18 cellular contexts compared by ENCODE assay signal in the genomic region with DNA sequence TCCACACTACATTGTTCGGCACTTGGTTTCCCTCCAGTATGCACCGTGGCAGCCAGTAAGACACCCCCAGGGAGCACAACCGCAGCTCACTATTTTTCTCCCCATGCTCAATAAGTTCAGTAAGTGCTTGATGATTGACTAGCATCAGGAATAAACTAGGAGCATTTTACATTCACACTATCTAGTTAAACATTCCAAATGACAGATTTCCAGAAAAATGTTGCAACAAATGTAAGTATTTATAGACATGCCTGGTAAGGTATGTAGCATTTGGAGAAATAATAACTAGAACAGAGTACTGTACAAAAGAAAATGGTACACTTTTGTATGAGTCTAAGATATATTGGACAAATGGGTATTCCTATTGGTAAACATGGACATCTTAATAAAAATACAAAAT.
DNase-seq lines count a peak whose midpoint lies in the region; ATAC-seq and TF ChIP-seq lines count a peak whose summit lies in the region.
"Had no signal": no experiment of that assay in that cellular context is flagged by ENCODE, and none has a peak within 500 bp of the region (broad histone marks: within the 10 kb centered on the region; RNA-seq: fewer than 3 reads in every experiment).

No MANE protein-coding gene starts in this region.

- no peaks in the 10 kb centered on the region for H3K9me3 ChIP-seq in CD4-positive, alpha-beta memory T cell (ENCODE audit: control insufficient read depth in 1 of 2, low read length in 2 of 2)
- H3K9me3 ChIP-seq in smooth muscle cell (replicated peaks; ENCODE audit: low read depth), result no peaks in the 10 kb centered on the region
- H3K9me3 ChIP-seq: left lung, SK-N-SH had no signal

- no peak overlapping the region for H3K27ac ChIP-seq in CD4-positive, alpha-beta memory T cell (ENCODE audit: low read depth, low read length)
- peak overlapping the region; percentile 56 for H3K27ac ChIP-seq in smooth muscle cell (ENCODE audit: low read depth)
- H3K27ac ChIP-seq: KMS-11 had no signal

- TF ChIP-seq CTCF in activated B cell treated with CpG ODN at 0.5 μM for 24 hours (IDR thresholded peaks at IDR 0.05) (no peak), smooth muscle cell (IDR thresholded peaks at IDR 0.05; ENCODE audit: borderline replicate concordance, insufficient read depth, poor library complexity, severe bottlenecking) (no peak)

- peaks cover 87% of the 10 kb centered on the region for H3K4me1 ChIP-seq in CD4-positive, alpha-beta memory T cell (ENCODE audit: insufficient read depth, low read length)
- peaks cover 49% of the 10 kb centered on the region for H3K4me1 ChIP-seq in smooth muscle cell (ENCODE audit: low read depth)

- peaks cover 100% of the 10 kb centered on the region for H4K20me1 ChIP-seq in smooth muscle cell (ENCODE audit: low read depth)

- no peak overlapping the region for H3K9ac ChIP-seq in smooth muscle cell (ENCODE audit: low read depth)
- H3K9ac ChIP-seq: KMS-11, SK-N-SH had no signal

- H3K9me3 Mint-ChIP-seq in CD4-positive, alpha-beta memory T cell, result no peaks in the 10 kb centered on the region
- H3K9me3 Mint-ChIP-seq in activated B cell treated with CpG ODN at 0.5 μM for 24 hours (no peaks in the 10 kb centered on the region), memory B cell (no peaks in the 10 kb centered on the region)
- H3K9me3 Mint-ChIP-seq: CD8-positive, alpha-beta memory T cell; type B pancreatic cell had no signal

- POLR2A ChIA-PET in CD4-positive, alpha-beta memory T cell (lab: Charles Lee; ENCODE audit: partially characterized antibody), result interaction anchor here (1.0 to 7.0 kb wide), 2 partner anchors 9 to 427 kb away, joined by 3 to 57 read pairs; no protein-coding TSS in a partner anchor
- POLR2A ChIA-PET in activated B cell treated with CpG ODN at 0.5 μM for 24 hours (lab: Charles Lee), result interaction anchor here (2.3 kb wide), 1 partner anchor 21 kb away, joined by 7 read pairs; no protein-coding TSS in a partner anchor

- no peaks in the 10 kb centered on the region for H3K27me3 ChIP-seq in CD4-positive, alpha-beta memory T cell (ENCODE audit: insufficient read depth, low read length)
- no peaks in the 10 kb centered on the region for H3K27me3 ChIP-seq in smooth muscle cell (ENCODE audit: low read depth)
- H3K27me3 ChIP-seq: left lung had no signal

- peaks cover 37 to 62% of the 10 kb centered on the region in 2 donors for H3K36me3 Mint-ChIP-seq in CD4-positive, alpha-beta memory T cell
- H3K36me3 Mint-ChIP-seq in activated B cell treated with CpG ODN at 0.5 μM for 24 hours (ENCODE audit: low read depth) (peaks cover 71% of the 10 kb centered on the region), memory B cell (peaks cover 21% of the 10 kb centered on the region)

- CTCF ChIA-PET in CD4-positive, alpha-beta memory T cell (lab: Charles Lee; ENCODE audit: partially characterized antibody), result interaction anchor here (1.1 to 5.0 kb wide), 3 partner anchors 11 to 316 kb away, joined by 6 to 88 read pairs (median 40); no protein-coding TSS in a partner anchor
- CTCF ChIA-PET in activated B cell treated with CpG ODN at 0.5 μM for 24 hours (lab: Charles Lee), result interaction anchor here (0.9 to 2.1 kb wide), 4 partner anchors 27 to 448 kb away, joined by 3 to 7 read pairs (median 4); no protein-coding TSS in a partner anchor

- H3K27ac Mint-ChIP-seq in CD4-positive, alpha-beta memory T cell, result peak overlapping the region in 5 of 7 donors; percentile 55 to 90 (median 74)
- H3K27ac Mint-ChIP-seq in activated B cell treated with CpG ODN at 0.5 μM for 24 hours (peak overlapping the region; percentile 32), memory B cell (peak overlapping the region; percentile 65)
- H3K27ac Mint-ChIP-seq: activated CD8-positive, alpha-beta memory T cell treated with anti-CD3 and anti-CD28 coated beads, Interleukin-2, amount 10 ng/mL, durations not matched to agents 7 days and 5 days; type B pancreatic cell had no signal

- ATAC-seq in activated B cell treated with CpG ODN at 0.5 μM for 24 hours (ENCODE audit: low read depth) (no peak), memory B cell (ENCODE audit: low read depth) (no peak)
- ATAC-seq: activated CD8-positive, alpha-beta memory T cell treated with anti-CD3 and anti-CD28 coated beads, Interleukin-2, amount 10 ng/mL, durations not matched to agents 7 days and 5 days; left lung had no signal

- H3F3A ChIP-seq in smooth muscle cell (ENCODE audit: low read depth), result no peaks in the 10 kb centered on the region

- H3K79me2 ChIP-seq in smooth muscle cell (ENCODE audit: low read depth), result peaks cover 94% of the 10 kb centered on the region

- H3K4me1 Mint-ChIP-seq in CD4-positive, alpha-beta memory T cell, result peaks cover 59 to 85% (median 72%) of the 10 kb centered on the region in 4 donors
- H3K4me1 Mint-ChIP-seq in activated B cell treated with CpG ODN at 0.5 μM for 24 hours (peaks cover 44% of the 10 kb centered on the region), memory B cell (peaks cover 28% of the 10 kb centered on the region)

- no peak overlapping the region for H3K4me2 ChIP-seq in smooth muscle cell
- H3K4me2 ChIP-seq: KMS-11, SK-N-SH had no signal

- H3K27me3 Mint-ChIP-seq in CD4-positive, alpha-beta memory T cell, result no peaks in the 10 kb centered on the region
- H3K27me3 Mint-ChIP-seq in activated B cell treated with CpG ODN at 0.5 μM for 24 hours (no peaks in the 10 kb centered on the region), memory B cell (no peaks in the 10 kb centered on the region)
- H3K27me3 Mint-ChIP-seq: activated CD8-positive, alpha-beta memory T cell treated with anti-CD3 and anti-CD28 coated beads, Interleukin-2, amount 10 ng/mL, durations not matched to agents 7 days and 5 days; CD8-positive, alpha-beta memory T cell; type B pancreatic cell had no signal

- intact Hi-C loops in CD4-positive, alpha-beta memory T cell (cut with micrococcal nuclease), result no loop called here
- intact Hi-C loops in activated B cell treated with CpG ODN at 0.5 μM for 24 hours (cut with micrococcal nuclease), result no loop called here

- 96% methylated on average over 3 of the region's 3 CpGs for WGBS in smooth muscle cell (ENCODE audit: low lambda C conversion rate)

- no peak overlapping the region for H2AFZ ChIP-seq in smooth muscle cell (ENCODE audit: low read depth)

- no peak for DNase-seq in CD4-positive, alpha-beta memory T cell
- DNase-seq in activated B cell treated with CpG ODN at 0.5 μM for 24 hours (no peak), memory B cell (ENCODE audit: low spot score in 2 of 2) (no peak), smooth muscle cell (lab: John Stamatoyannopoulos, UW; ENCODE audit: unreplicated experiment) (no peak), NCI-H82 (lab: John Stamatoyannopoulos, UW) (no peak), iPS-NIHi7 (ENCODE audit: extremely low spot score) (no peak), GOT3 (lab: John Stamatoyannopoulos, UW) (no peak)
- DNase-seq: activated CD8-positive, alpha-beta memory T cell treated with anti-CD3 and anti-CD28 coated beads, Interleukin-2, amount 10 ng/mL, durations not matched to agents 7 days and 5 days; CD8-positive, alpha-beta memory T cell; central memory CD4-positive, alpha-beta T cell; hippocampal formation; left lung; NCI-H446; OCI-M1; SK-N-SH; stimulated activated CD4-positive, alpha-beta T cell treated with anti-CD3 and anti-CD28 coated beads, Interleukin-15, amount 100 ng/mL, for 24 hours had no signal

- peak overlapping the region in 5 of 8 donors; percentile 18 to 66 (median 43) for H3K4me3 Mint-ChIP-seq in CD4-positive, alpha-beta memory T cell
- H3K4me3 Mint-ChIP-seq in activated B cell treated with CpG ODN at 0.5 μM for 24 hours (no peak overlapping the region), memory B cell (no peak overlapping the region)
- H3K4me3 Mint-ChIP-seq: activated CD8-positive, alpha-beta memory T cell treated with anti-CD3 and anti-CD28 coated beads, Interleukin-2, amount 10 ng/mL, durations not matched to agents 7 days and 5 days; CD8-positive, alpha-beta memory T cell; type B pancreatic cell had no signal

- H3K36me3 ChIP-seq in CD4-positive, alpha-beta memory T cell (ENCODE audit: insufficient read depth, low read length), result peaks cover 10% of the 10 kb centered on the region
- no peaks in the 10 kb centered on the region for H3K36me3 ChIP-seq in smooth muscle cell (ENCODE audit: low read depth)

- no peak overlapping the region for H3K4me3 ChIP-seq in CD4-positive, alpha-beta memory T cell (ENCODE audit: low read length in 2 of 2)
- no peak overlapping the region for H3K4me3 ChIP-seq in smooth muscle cell
- H3K4me3 ChIP-seq: left lung had no signal

Comparison
In these comparisons a context has a peak if more than half of its experiments do, and no peak if none do; other contexts are left out.
1. H3K4me3 Mint-ChIP-seq: peak in CD4-positive, alpha-beta memory T cell (5 of 8); none in activated B cell treated with CpG ODN at 0.5 μM for 24 hours (single experiment) and memory B cell (single experiment).
2. Peak in every context shown above with its lines, with median percentiles within 50 percentile points of each other: H3K27ac Mint-ChIP-seq.